Comparison of ENCODE assay signal across 17 cellular contexts in genomic region chr19:4448147-4448985, GRCh38. TPM values are rescaled to one million over a fixed set of nuclear protein-coding genes. Genes with fewer than 3 reads are reported as not detected.
DNase-seq lines count a peak whose midpoint lies in the region; ATAC-seq, FAIRE-seq and TF ChIP-seq lines count a peak whose summit lies in the region.
"Had no signal": no experiment of that assay in that cellular context is flagged by ENCODE, and none has a peak within 500 bp of the region (broad histone marks: within the 10 kb centered on the region; RNA-seq: fewer than 3 reads in every experiment).

No MANE protein-coding gene starts in this region.

- peaks cover 0 to 29% (median 12%) of the 10 kb centered on the region in 3 donors for H3K4me1 ChIP-seq in gastroesophageal sphincter
- H3K4me1 ChIP-seq in pancreas, result peaks cover 3 to 17% (median 8%) of the 10 kb centered on the region in 3 donors
- H3K4me1 ChIP-seq: transverse colon had no signal

- TF ChIP-seq POLR2A in gastroesophageal sphincter (IDR thresholded peaks at IDR 0.05), result no peak

- H3K27me3 ChIP-seq in gastroesophageal sphincter, result no peaks in the 10 kb centered on the region
- H3K27me3 ChIP-seq in pancreas, result no peaks in the 10 kb centered on the region
- H3K27me3 ChIP-seq: transverse colon had no signal

- H3K9me3 ChIP-seq in gastroesophageal sphincter (no peaks in the 10 kb centered on the region), pancreas (no peaks in the 10 kb centered on the region)
- H3K9me3 ChIP-seq: mucosa of descending colon, transverse colon had no signal

- no peaks in the 10 kb centered on the region for H3K27me3 Mint-ChIP-seq in stimulated activated naive CD8-positive, alpha-beta T cell treated with anti-CD3 and anti-CD28 coated beads, Interleukin-15, amount 100 ng/mL, for 72 hours
- peaks cover 0 to 4% (median 0%) of the 10 kb centered on the region in 3 donors for H3K27me3 Mint-ChIP-seq in CD14-positive monocyte (ENCODE audit: low read depth in 3 of 3)
- H3K27me3 Mint-ChIP-seq: activated T-helper 17 cell treated with anti-CD3 and anti-CD28 coated beads, Interleukin-2, amount 50 U/mL, for 72 hours; CD4-positive, alpha-beta T cell; central memory CD8-positive, alpha-beta T cell had no signal

- peak overlapping the region; percentile 72 to 85 (median 76) for H3K27ac ChIP-seq in gastroesophageal sphincter
- H3K27ac ChIP-seq in pancreas, result peak overlapping the region; percentile 50 to 76 (median 60)

- no peak for FAIRE-seq in pancreas (lab: Jason Lieb, UNC)

- no peaks in the 10 kb centered on the region for H3K4me1 Mint-ChIP-seq in stimulated activated naive CD8-positive, alpha-beta T cell treated with anti-CD3 and anti-CD28 coated beads, Interleukin-15, amount 100 ng/mL, for 72 hours
- H3K4me1 Mint-ChIP-seq in CD14-positive monocyte, result no peaks in the 10 kb centered on the region
- H3K4me1 Mint-ChIP-seq: activated T-helper 17 cell treated with anti-CD3 and anti-CD28 coated beads, Interleukin-2, amount 50 U/mL, for 72 hours; central memory CD8-positive, alpha-beta T cell had no signal

- no peak for DNase-seq in stimulated activated naive CD8-positive, alpha-beta T cell treated with anti-CD3 and anti-CD28 coated beads, Interleukin-15, amount 100 ng/mL, for 72 hours
- no peak for DNase-seq in stimulated activated naive CD8-positive, alpha-beta T cell treated with anti-CD3 and anti-CD28 coated beads, Interleukin-15, Interleukin-2, amounts not matched to agents 100 U/mL and 50 U/mL, for 24 hours
- DNase-seq in pancreas, result peak; percentile 69 to 91 (median 84)
- no peak for DNase-seq in HCEC 1CT
- DNase-seq in CD14-positive monocyte (ENCODE audit: low spot score), result no peak
- DNase-seq in CD1c-positive myeloid dendritic cell (ENCODE audit: extremely low spot score), result no peak
- DNase-seq: activated CD4-positive, CD25-positive, alpha-beta regulatory T cell treated with anti-CD3 and anti-CD28 coated beads, Interleukin-2, amount 50 U/mL, for 72 hours; CD4-positive, alpha-beta T cell; DMS79 treated with DMSO at 0.1 percent for 48 hours; mucosa of descending colon; stimulated activated CD4-positive, alpha-beta T cell treated with anti-CD3 and anti-CD28 coated beads, Interleukin-4, amount 100 ng/mL, for 24 hours; transverse colon had no signal

- intact Hi-C loops in pancreas (cut with DNase I) (no loop called here), CD14-positive monocyte (cut with micrococcal nuclease) (no loop called here)

- no peak for TF ChIP-seq EP300 in gastroesophageal sphincter (IDR thresholded peaks at IDR 0.05)

- H3K27ac Mint-ChIP-seq in stimulated activated naive CD8-positive, alpha-beta T cell treated with anti-CD3 and anti-CD28 coated beads, Interleukin-15, amount 100 ng/mL, for 72 hours, result peak overlapping the region; percentile 57 to 94
- peak overlapping the region in 1 of 7 donors; percentile 71 for H3K27ac Mint-ChIP-seq in CD14-positive monocyte
- H3K27ac Mint-ChIP-seq: activated T-helper 17 cell treated with anti-CD3 and anti-CD28 coated beads, Interleukin-2, amount 50 U/mL, for 72 hours; CD4-positive, alpha-beta T cell had no signal

- no peak overlapping the region for H3K4me3 ChIP-seq in gastroesophageal sphincter
- no peak overlapping the region for H3K4me3 ChIP-seq in pancreas
- H3K4me3 ChIP-seq: mucosa of descending colon, transverse colon had no signal

- no peak for TF ChIP-seq CTCF in gastroesophageal sphincter (IDR thresholded peaks at IDR 0.05)
- TF ChIP-seq CTCF in pancreas (IDR thresholded peaks at IDR 0.05), result no peak
- TF ChIP-seq CTCF in CD14-positive monocyte (IDR thresholded peaks at IDR 0.05), result no peak

- WGBS in gastroesophageal sphincter (ENCODE audit: low coverage in 1 of 2), 2 donors, result 20% methylated on average over 1 of the region's 30 CpGs; no CpG with 5 or more reads in 1 of the 2 donors
- WGBS in pancreas, 2 donors, result 42 to 56% methylated on average over 30 of the region's 30 CpGs

- H3K9me3 Mint-ChIP-seq in stimulated activated naive CD8-positive, alpha-beta T cell treated with anti-CD3 and anti-CD28 coated beads, Interleukin-15, amount 100 ng/mL, for 72 hours, result no peaks in the 10 kb centered on the region
- no peaks in the 10 kb centered on the region for H3K9me3 Mint-ChIP-seq in CD14-positive monocyte
- H3K9me3 Mint-ChIP-seq: activated T-helper 17 cell treated with anti-CD3 and anti-CD28 coated beads, Interleukin-2, amount 50 U/mL, for 72 hours; CD4-positive, alpha-beta T cell; central memory CD8-positive, alpha-beta T cell had no signal

- H3K36me3 Mint-ChIP-seq in CD14-positive monocyte, result peaks cover 69 to 93% of the 10 kb centered on the region in 2 donors

- H3K4me3 Mint-ChIP-seq in stimulated activated naive CD8-positive, alpha-beta T cell treated with anti-CD3 and anti-CD28 coated beads, Interleukin-15, amount 100 ng/mL, for 72 hours, result no peak overlapping the region
- no peak overlapping the region for H3K4me3 Mint-ChIP-seq in CD14-positive monocyte
- H3K4me3 Mint-ChIP-seq: activated T-helper 17 cell treated with anti-CD3 and anti-CD28 coated beads, Interleukin-2, amount 50 U/mL, for 72 hours; CD4-positive, alpha-beta T cell; central memory CD8-positive, alpha-beta T cell had no signal

- ATAC-seq in stimulated activated naive CD8-positive, alpha-beta T cell treated with anti-CD3 and anti-CD28 coated beads, Interleukin-15, amount 100 ng/mL, for 72 hours, result no peak
- no peak for ATAC-seq in stimulated activated naive CD8-positive, alpha-beta T cell treated with anti-CD3 and anti-CD28 coated beads, Interleukin-15, Interleukin-2, amounts not matched to agents 100 U/mL and 50 U/mL, for 24 hours
- ATAC-seq in gastroesophageal sphincter (no peak), pancreas (peak; percentile 70 to 84 (median 80)), HG03460 (IDR thresholded peaks at IDR 0.05; ENCODE audit: unreplicated experiment) (no peak)
- ATAC-seq: activated T-helper 17 cell treated with anti-CD3 and anti-CD28 coated beads, Interleukin-2, amount 50 U/mL, for 72 hours; Panc1 had no signal

- peaks cover 0 to 97% of the 10 kb centered on the region in 2 donors for H3K36me3 ChIP-seq in gastroesophageal sphincter
- H3K36me3 ChIP-seq in pancreas, result peaks cover 0 to 66% (median 53%) of the 10 kb centered on the region in 3 donors

RNA-seq across cellular contexts. Expression of gene UBXN6, which starts 9.2 kb away (rescaled TPM):
- 100 to 1,000 TPM in 1 of 4 donors, 10 to 100 TPM in 3; 62.6 to 130 (median 80.6) TPM for total RNA-seq in gastroesophageal sphincter
- 10 to 100 TPM; 57.2 to 79.3 (median 67.0) TPM for total RNA-seq in pancreas
- 100 to 1,000 TPM; 110 to 130 TPM for polyA plus RNA-seq in pancreas
- polyA plus RNA-seq in CD14-positive monocyte, result 1 to 10 TPM; 3.8 to 5.4 TPM

RNA-seq across cellular contexts. Expression of gene HDGFL2, which starts 23.7 kb away (rescaled TPM):
- total RNA-seq in gastroesophageal sphincter (10 to 100 TPM; 33.3 to 49.5 (median 36.2) TPM), pancreas (10 to 100 TPM; 12.8 to 23.4 (median 16.3) TPM)
- polyA plus RNA-seq in pancreas (10 to 100 TPM; 32.8 to 32.9 TPM), CD14-positive monocyte (10 to 100 TPM in 1 of 2 donors, 1 to 10 TPM in 1; 7.0 to 10.5 TPM)

RNA-seq across cellular contexts. Expression of gene CHAF1A, which starts 45.9 kb away (rescaled TPM):
- 10 to 100 TPM in 1 of 4 donors, 1 to 10 TPM in 3; 2.4 to 11.9 (median 7.4) TPM for total RNA-seq in gastroesophageal sphincter
- 1 to 10 TPM; 2.8 to 5.0 (median 3.9) TPM for total RNA-seq in pancreas
- 1 to 10 TPM; 3.8 to 4.3 TPM for polyA plus RNA-seq in pancreas
- 1 to 10 TPM; 4.4 to 5.4 TPM for polyA plus RNA-seq in CD14-positive monocyte

RNA-seq across cellular contexts. Expression of gene SH3GL1, which starts 48.0 kb away (rescaled TPM):
- total RNA-seq in gastroesophageal sphincter (10 to 100 TPM; 48.2 to 67.7 (median 53.0) TPM), pancreas (10 to 100 TPM; 25.9 to 31.1 (median 27.5) TPM)
- polyA plus RNA-seq in pancreas (10 to 100 TPM; 27.1 to 34.2 TPM), CD14-positive monocyte (10 to 100 TPM; 14.0 to 15.0 TPM)

Comparison
In these comparisons a context has a peak if more than half of its experiments do, and no peak if none do; other contexts are left out.
1. ATAC-seq: peak in pancreas (4 of 4); none in stimulated activated naive CD8-positive, alpha-beta T cell treated with anti-CD3 and anti-CD28 coated beads, Interleukin-15, amount 100 ng/mL, for 72 hours (single experiment), stimulated activated naive CD8-positive, alpha-beta T cell treated with anti-CD3 and anti-CD28 coated beads, Interleukin-15, Interleukin-2, amounts not matched to agents 100 U/mL and 50 U/mL, for 24 hours (single experiment), gastroesophageal sphincter (single experiment) and HG03460 (single experiment).
2. DNase-seq: peak in pancreas (6 of 6); none in stimulated activated naive CD8-positive, alpha-beta T cell treated with anti-CD3 and anti-CD28 coated beads, Interleukin-15, amount 100 ng/mL, for 72 hours (0 of 2), stimulated activated naive CD8-positive, alpha-beta T cell treated with anti-CD3 and anti-CD28 coated beads, Interleukin-15, Interleukin-2, amounts not matched to agents 100 U/mL and 50 U/mL, for 24 hours (single experiment), HCEC 1CT (single experiment), CD14-positive monocyte (single experiment) and CD1c-positive myeloid dendritic cell (single experiment).